Comparison of ENCODE assay signal across 8 cellular contexts in genomic region chr5:177497011-177497296, GRCh38. TPM values are rescaled to one million over a fixed set of nuclear protein-coding genes. Genes with fewer than 3 reads are reported as not detected.
DNase-seq lines count a peak whose midpoint lies in the region; ATAC-seq and TF ChIP-seq lines count a peak whose summit lies in the region.

No MANE protein-coding gene starts in this region.

- no peak overlapping the region for H3K27ac Mint-ChIP-seq in Caco-2 (ENCODE audit: unreplicated experiment)

- BruUV-seq in Caco-2 (replicated peaks; lab: Mats Ljungman, UMichigan) (no TSS peak), PC-3 (replicated peaks; lab: Mats Ljungman, UMichigan) (no TSS peak)

- intact Hi-C loops in Caco-2 (cut with micrococcal nuclease; ENCODE audit: unreplicated experiment) (loop anchor here (1.0 to 2.0 kb wide), 5 partner anchors 25 to 184 kb away; partner anchors contain the start of gene GRK6), PC-3 (cut with micrococcal nuclease) (loop anchor here (1.0 to 5.0 kb wide), 4 partner anchors 26 to 195 kb away; partner anchors contain the start of genes PRELID1 and RAB24)

- no peaks in the 10 kb centered on the region for H3K9me2 ChIP-seq in PC-3 (replicated peaks; ENCODE audit: low read length)

- peak overlapping the region; percentile 89 for H3K4me3 Mint-ChIP-seq in Caco-2 (ENCODE audit: unreplicated experiment)

- peak overlapping the region; percentile 99 for H3K4me2 ChIP-seq in PC-3 (ENCODE audit: low read length)
- H3K4me2 ChIP-seq in parathyroid adenoma (ENCODE audit: low read length): peak overlapping the region; percentile 93

- no peaks in the 10 kb centered on the region for H3K9me3 Mint-ChIP-seq in Caco-2 (ENCODE audit: unreplicated experiment)

- H4K20me1 ChIP-seq in PC-3 (ENCODE audit: low read length): peaks cover 8% of the 10 kb centered on the region; the same call in 1 of the 2 replicates

- H2AFZ ChIP-seq in PC-3 (ENCODE audit: low read length) (peak overlapping the region; percentile 42; the same call in 1 of the 2 replicates), parathyroid adenoma (peak overlapping the region; percentile 79)

- H3K27me3 ChIP-seq in Caco-2 (replicated peaks; ENCODE audit: control insufficient read depth, insufficient read depth, low read length): no peaks in the 10 kb centered on the region
- H3K27me3 ChIP-seq in PC-3 (ENCODE audit: low read length): no peaks in the 10 kb centered on the region
- H3K27me3 ChIP-seq in parathyroid adenoma (ENCODE audit: control insufficient read depth, insufficient read depth, low read length): no peaks in the 10 kb centered on the region

- peaks cover 4% of the 10 kb centered on the region for H3K36me3 ChIP-seq in Caco-2 (ENCODE audit: control insufficient read depth, insufficient read depth, low read length)
- H3K36me3 ChIP-seq in PC-3 (ENCODE audit: low read depth, low read length): peaks cover 16% of the 10 kb centered on the region
- no peaks in the 10 kb centered on the region for H3K36me3 ChIP-seq in parathyroid adenoma (ENCODE audit: control insufficient read depth, insufficient read depth, low read length)

- H3K4me1 ChIP-seq in Caco-2 (peaks cover 25% of the 10 kb centered on the region), PC-3 (ENCODE audit: insufficient read depth, low read length) (peaks cover 41% of the 10 kb centered on the region), parathyroid adenoma (peaks cover 28% of the 10 kb centered on the region)

- peaks cover 18% of the 10 kb centered on the region for H3K36me3 Mint-ChIP-seq in Caco-2 (ENCODE audit: insufficient read depth, unreplicated experiment)

- TF ChIP-seq CTCF in Caco-2 (IDR thresholded peaks at IDR 0.05; ENCODE audit: insufficient read depth in 1 of 2, low read depth in 1 of 2, low read length in 1 of 2, severe bottlenecking in 1 of 2, unreplicated experiment in 1 of 2): no peak
- TF ChIP-seq CTCF in PC-3 (conservative IDR thresholded peaks at IDR 0.05; ENCODE audit: low read depth, low read length): no peak
- no peak for TF ChIP-seq CTCF in epithelial cell of proximal tubule (conservative IDR thresholded peaks at IDR 0.05; ENCODE audit: low read depth, low read length)
- TF ChIP-seq CTCF in parathyroid adenoma (IDR thresholded peaks at IDR 0.05): no peak

- H3K9ac ChIP-seq in PC-3 (ENCODE audit: low read length) (peak overlapping the region; percentile 84), parathyroid adenoma (peak overlapping the region; percentile 12)

- peak overlapping the region; percentile 67 for H3K27ac ChIP-seq in PC-3 (ENCODE audit: low read length)
- H3K27ac ChIP-seq in parathyroid adenoma: peak overlapping the region; percentile 90

- peak overlapping the region; percentile 85 for H3K4me3 ChIP-seq in Caco-2 (ENCODE audit: low read depth, low read length)
- H3K4me3 ChIP-seq in PC-3 (ENCODE audit: low read length): peak overlapping the region; percentile 76
- H3K4me3 ChIP-seq in epithelial cell of proximal tubule (ENCODE audit: low read depth, low read length): peak overlapping the region; percentile 89
- peak overlapping the region; percentile 75 for H3K4me3 ChIP-seq in parathyroid adenoma (ENCODE audit: low read depth, low read length)

- POLR2A ChIA-PET in Caco-2 (lab: Charles Lee): interaction anchor here (0.7 to 1.8 kb wide), 14 partner anchors 11 to 410 kb away, joined by 3 to 8 read pairs (median 4); partner anchors contain the start of genes B4GALT7, FGFR4, GRK6 and LMAN2
- POLR2A ChIA-PET in PC-3 (lab: Charles Lee; ENCODE audit: unreplicated experiment): interaction anchor here (0.9 to 1.0 kb wide), 4 partner anchors 25 to 50 kb away, joined by 3 to 6 read pairs (median 4); no protein-coding TSS in a partner anchor

- H3K9me3 ChIP-seq in Caco-2 (no peaks in the 10 kb centered on the region), PC-3 (ENCODE audit: low read length) (no peaks in the 10 kb centered on the region), parathyroid adenoma (ENCODE audit: control insufficient read depth, low read length) (no peaks in the 10 kb centered on the region)

- H3F3A ChIP-seq in PC-3 (ENCODE audit: low read length, unreplicated experiment): peaks cover 4% of the 10 kb centered on the region

- H3K4me1 Mint-ChIP-seq in Caco-2 (ENCODE audit: low read depth, unreplicated experiment): peaks cover 27% of the 10 kb centered on the region

- ATAC-seq in PC-3: no peak
- ATAC-seq in GM18909 (IDR thresholded peaks at IDR 0.05; ENCODE audit: poor library complexity, unreplicated experiment): no peak
- ATAC-seq in HG03108 (IDR thresholded peaks at IDR 0.05; ENCODE audit: unreplicated experiment): no peak

- DNase-seq in Caco-2 (no peak), PC-3 (no peak), epithelial cell of proximal tubule (ENCODE audit: low read depth) (no peak), AG08395 (ENCODE audit: low spot score) (no peak), NCI-H748 (lab: John Stamatoyannopoulos, UW; ENCODE audit: unreplicated experiment) (no peak)

- CTCF ChIA-PET in Caco-2 (lab: Charles Lee) (interaction anchor here (0.7 to 3.0 kb wide), 12 partner anchors 11 to 187 kb away, joined by 3 to 29 read pairs (median 7); no protein-coding TSS in a partner anchor), PC-3 (lab: Charles Lee) (interaction anchor here (0.6 to 1.4 kb wide), 5 partner anchors 40 to 184 kb away, joined by 3 to 7 read pairs (median 4); no protein-coding TSS in a partner anchor)

- H3K79me2 ChIP-seq in PC-3 (ENCODE audit: low read length): peaks cover 43% of the 10 kb centered on the region
- H3K79me2 ChIP-seq in parathyroid adenoma: no peaks in the 10 kb centered on the region

- H3K27me3 Mint-ChIP-seq in Caco-2 (ENCODE audit: insufficient read depth, unreplicated experiment): peaks cover 11% of the 10 kb centered on the region

RNA-seq across cellular contexts. Expression of gene PDLIM7, which starts 0.5 kb away (rescaled TPM):
- 49.1 and 56.8 TPM in 2 replicates for total RNA-seq in Caco-2 (2022)
- total RNA-seq in PC-3 (2014; rRNA removed): 159 and 195 TPM in 2 replicates
- 286 and 420 TPM in 2 replicates for total RNA-seq in epithelial cell of proximal tubule

RNA-seq across cellular contexts. Expression of gene DOK3, which starts 12.7 kb away (rescaled TPM):
- total RNA-seq in Caco-2 (2022) (7.9 and 10.1 TPM in 2 replicates), PC-3 (2014; rRNA removed) (6.2 and 11.7 TPM in 2 replicates), epithelial cell of proximal tubule (0.36 and 1.5 TPM in 2 replicates)

RNA-seq across cellular contexts. Expression of gene DDX41, which starts 19.8 kb away (rescaled TPM):
- 116 and 137 TPM in 2 replicates for total RNA-seq in Caco-2 (2022)
- total RNA-seq in PC-3 (2014; rRNA removed): 260 and 318 TPM in 2 replicates
- 162 and 174 TPM in 2 replicates for total RNA-seq in epithelial cell of proximal tubule

RNA-seq across cellular contexts. Expression of gene DBN1, which starts 23.5 kb away (rescaled TPM):
- total RNA-seq in Caco-2 (2022) (139 and 144 TPM in 2 replicates), PC-3 (2014; rRNA removed) (127 and 207 TPM in 2 replicates), epithelial cell of proximal tubule (430 and 471 TPM in 2 replicates)

RNA-seq across cellular contexts. Expression of gene PRR7, which starts 50.3 kb away (rescaled TPM):
- total RNA-seq in Caco-2 (2022) (4.7 and 5.7 TPM in 2 replicates), PC-3 (2014; rRNA removed) (40.6 and 47.2 TPM in 2 replicates), epithelial cell of proximal tubule (28.4 and 30.9 TPM in 2 replicates)
